In genomic region chr19:2488942-2489731, GRCh38 we compare ENCODE assay signal across 1 cellular context.
TF ChIP-seq lines count a peak whose summit lies in the region.

No MANE protein-coding gene starts in this region.

TF ChIP-seq in HepG2, 621 proteins besides CTCF, POLR2A, EP300 and RAD21 (continued from another document):
- TF ChIP-seq ZBTB49 (CRISPR knock-in tag; IDR thresholded peaks at IDR 0.05; ENCODE audit: borderline replicate concordance) (no peak), SMARCE1 (IDR thresholded peaks at IDR 0.05; ENCODE audit: borderline replicate concordance) (no peak), ZFP90 (CRISPR knock-in tag; IDR thresholded peaks at IDR 0.05; ENCODE audit: borderline replicate concordance) (no peak), NAIF1 (CRISPR knock-in tag; IDR thresholded peaks at IDR 0.05; ENCODE audit: borderline replicate concordance) (no peak), ZSCAN12 (CRISPR knock-in tag; IDR thresholded peaks at IDR 0.05) (no peak), E2F1 (CRISPR knock-in tag; IDR thresholded peaks at IDR 0.05) (no peak)
